8 cellular contexts compared by ENCODE assay signal in the genomic region with DNA sequence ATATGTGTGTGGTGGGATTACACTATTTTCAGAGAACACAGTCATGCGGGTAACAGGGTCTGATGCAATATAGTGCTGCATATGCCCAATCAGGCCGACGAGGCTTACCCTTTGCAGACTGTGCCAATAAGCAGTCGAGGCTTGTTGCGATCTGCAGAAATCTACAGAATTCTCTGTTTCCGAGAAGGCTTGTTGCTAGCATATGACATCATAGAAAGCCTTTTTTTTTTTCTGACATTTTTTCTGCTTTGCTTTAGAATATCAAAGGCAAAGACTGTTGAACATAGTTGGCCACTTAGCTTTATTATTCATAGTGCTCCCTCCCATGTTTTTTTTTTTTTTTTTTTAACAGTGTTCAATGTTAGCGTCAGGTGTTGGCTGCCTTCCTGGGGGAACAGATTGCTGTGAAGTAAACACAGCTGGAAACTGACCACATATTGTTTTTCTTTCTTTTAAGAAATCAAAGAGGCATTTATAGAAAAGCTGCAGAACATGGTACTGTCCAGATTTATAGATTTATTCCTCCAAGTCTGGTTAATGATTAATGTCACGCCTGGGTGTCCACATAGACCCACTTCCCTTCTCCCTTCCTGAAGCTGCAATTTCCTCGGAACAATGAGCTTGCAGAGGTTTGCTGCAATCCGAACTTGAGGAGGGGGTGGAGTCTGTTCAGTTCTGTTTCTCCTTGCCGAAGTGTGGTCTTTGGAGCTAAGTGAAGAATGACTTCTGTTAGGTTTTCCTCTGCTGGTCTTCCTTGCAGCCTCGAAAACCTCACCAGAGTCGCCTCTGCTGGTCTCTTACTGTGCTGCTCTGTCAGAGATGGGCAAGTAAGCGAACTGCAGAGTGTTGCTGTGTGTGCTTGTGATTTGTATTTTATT.
A peak's percentile ranks its signal among the peaks of the same experiment; 100 is the strongest.
DNase-seq lines count a peak whose midpoint lies in the region; ATAC-seq and TF ChIP-seq lines count a peak whose summit lies in the region.

No MANE protein-coding gene starts in this region.

- H3K27ac Mint-ChIP-seq in activated naive CD8-positive, alpha-beta T cell, result peak overlapping the region; percentile 5

- peaks cover 7% of the 10 kb centered on the region for H3K36me3 Mint-ChIP-seq in activated naive CD8-positive, alpha-beta T cell

- TF ChIP-seq RAD21 in Ishikawa (IDR thresholded peaks at IDR 0.05; ENCODE audit: low read depth), result no peak

- H3K4me3 ChIP-seq in GM12875 (ENCODE audit: low read depth, low read length) (peak overlapping the region; percentile 5), left ventricle myocardium inferior (peak overlapping the region; percentile 43), psoas muscle (peak overlapping the region; percentile 64)

- H3K4me1 ChIP-seq in left ventricle myocardium inferior (peaks cover 35% of the 10 kb centered on the region), psoas muscle (peaks cover 68% of the 10 kb centered on the region)

- H3K9me3 Mint-ChIP-seq in activated naive CD8-positive, alpha-beta T cell (ENCODE audit: low read depth), result no peaks in the 10 kb centered on the region

- WGBS in psoas muscle, 3 donors, result 8 to 14% (median 9%) methylated on average over 14 of the region's 14 CpGs

- H3K4me1 Mint-ChIP-seq in activated naive CD8-positive, alpha-beta T cell (ENCODE audit: low read depth), result peaks cover 38% of the 10 kb centered on the region

- H3K27me3 ChIP-seq in left ventricle myocardium inferior (ENCODE audit: low read depth), result no peaks in the 10 kb centered on the region
- H3K27me3 ChIP-seq in psoas muscle (ENCODE audit: insufficient read depth in 3 of 3, low read length in 2 of 3), result no peaks in the 10 kb centered on the region

- no peak for TF ChIP-seq CTCF in GM12875 (IDR thresholded peaks at IDR 0.05; ENCODE audit: borderline replicate concordance, insufficient read depth, low read depth, low read length)
- TF ChIP-seq CTCF in left ventricle myocardium inferior (IDR thresholded peaks at IDR 0.05; ENCODE audit: borderline replicate concordance), result no peak
- TF ChIP-seq CTCF in psoas muscle (IDR thresholded peaks at IDR 0.05), result no peak

- DNase-seq in left ventricle myocardium inferior (no peak), psoas muscle (peak in 1 of 2 donors; percentile 34)
- no peak for DNase-seq in stimulated activated CD4-positive, alpha-beta T cell treated with anti-CD3 and anti-CD28 coated beads, Interleukin-12 subunit alpha, Interleukin-12 subunit beta, amount 100 ng/mL, for 4 hours

- H3K27ac ChIP-seq in left ventricle myocardium inferior (replicated peaks) (peak overlapping the region; percentile 60), psoas muscle (peak overlapping the region; percentile 87)

- ATAC-seq in psoas muscle, result peak; percentile 67 to 81 (median 75)
- no peak for ATAC-seq in activated CD4-positive, CD25-positive, alpha-beta regulatory T cell treated with anti-CD3 and anti-CD28 coated beads, Interleukin-2, amount 50 U/mL, for 24 hours
- no peak for ATAC-seq in GM19023 (IDR thresholded peaks at IDR 0.05; ENCODE audit: unreplicated experiment)

- H3K36me3 ChIP-seq in left ventricle myocardium inferior, result no peaks in the 10 kb centered on the region
- H3K36me3 ChIP-seq in psoas muscle (ENCODE audit: insufficient read depth in 1 of 2, low read depth in 1 of 2), result no peaks in the 10 kb centered on the region

- no peaks in the 10 kb centered on the region for H3K27me3 Mint-ChIP-seq in activated naive CD8-positive, alpha-beta T cell

- no peak for TF ChIP-seq EP300 in Ishikawa (IDR thresholded peaks at IDR 0.05; ENCODE audit: borderline replicate concordance)

- H3K4me3 Mint-ChIP-seq in activated naive CD8-positive, alpha-beta T cell, result no peak overlapping the region

- H3K9me3 ChIP-seq in left ventricle myocardium inferior (replicated peaks) (no peaks in the 10 kb centered on the region), psoas muscle (no peaks in the 10 kb centered on the region)

- intact Hi-C loops in left ventricle myocardium inferior (cut with micrococcal nuclease), result no loop called here
- intact Hi-C loops in psoas muscle (cut with DNase I), result loop anchor here (2.0 to 10.0 kb wide), 5 partner anchors 15 to 165 kb away; no protein-coding TSS in a partner anchor

TF ChIP-seq in Ishikawa, 13 proteins besides CTCF, POLR2A, EP300 and RAD21:
- TF ChIP-seq EGR1 (IDR thresholded peaks at IDR 0.05) (no peak), ZBTB7A (IDR thresholded peaks at IDR 0.05; ENCODE audit: low read depth) (no peak), TEAD4 (IDR thresholded peaks at IDR 0.05) (no peak), TCF12 (IDR thresholded peaks at IDR 0.05; ENCODE audit: low read depth) (no peak), YY1 (IDR thresholded peaks at IDR 0.05; ENCODE audit: low read depth) (no peak), CEBPB (IDR thresholded peaks at IDR 0.05) (0 out of 2 replicates have a peak, but pooled peaks have one; percentile 35), NFIC (IDR thresholded peaks at IDR 0.05) (0 out of 2 replicates have a peak, but pooled peaks have one; percentile 15), TAF1 (IDR thresholded peaks at IDR 0.05; ENCODE audit: low read depth) (no peak)
- TF ChIP-seq, protein P1, sequence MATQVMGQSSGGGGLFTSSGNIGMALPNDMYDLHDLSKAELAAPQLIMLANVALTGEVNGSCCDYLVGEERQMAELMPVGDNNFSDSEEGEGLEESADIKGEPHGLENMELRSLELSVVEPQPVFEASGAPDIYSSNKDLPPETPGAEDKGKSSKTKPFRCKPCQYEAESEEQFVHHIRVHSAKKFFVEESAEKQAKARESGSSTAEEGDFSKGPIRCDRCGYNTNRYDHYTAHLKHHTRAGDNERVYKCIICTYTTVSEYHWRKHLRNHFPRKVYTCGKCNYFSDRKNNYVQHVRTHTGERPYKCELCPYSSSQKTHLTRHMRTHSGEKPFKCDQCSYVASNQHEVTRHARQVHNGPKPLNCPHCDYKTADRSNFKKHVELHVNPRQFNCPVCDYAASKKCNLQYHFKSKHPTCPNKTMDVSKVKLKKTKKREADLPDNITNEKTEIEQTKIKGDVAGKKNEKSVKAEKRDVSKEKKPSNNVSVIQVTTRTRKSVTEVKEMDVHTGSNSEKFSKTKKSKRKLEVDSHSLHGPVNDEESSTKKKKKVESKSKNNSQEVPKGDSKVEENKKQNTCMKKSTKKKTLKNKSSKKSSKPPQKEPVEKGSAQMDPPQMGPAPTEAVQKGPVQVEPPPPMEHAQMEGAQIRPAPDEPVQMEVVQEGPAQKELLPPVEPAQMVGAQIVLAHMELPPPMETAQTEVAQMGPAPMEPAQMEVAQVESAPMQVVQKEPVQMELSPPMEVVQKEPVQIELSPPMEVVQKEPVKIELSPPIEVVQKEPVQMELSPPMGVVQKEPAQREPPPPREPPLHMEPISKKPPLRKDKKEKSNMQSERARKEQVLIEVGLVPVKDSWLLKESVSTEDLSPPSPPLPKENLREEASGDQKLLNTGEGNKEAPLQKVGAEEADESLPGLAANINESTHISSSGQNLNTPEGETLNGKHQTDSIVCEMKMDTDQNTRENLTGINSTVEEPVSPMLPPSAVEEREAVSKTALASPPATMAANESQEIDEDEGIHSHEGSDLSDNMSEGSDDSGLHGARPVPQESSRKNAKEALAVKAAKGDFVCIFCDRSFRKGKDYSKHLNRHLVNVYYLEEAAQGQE (IDR thresholded peaks at IDR 0.05; ENCODE audit: low read depth), result no peak
- TF ChIP-seq, protein P2, sequence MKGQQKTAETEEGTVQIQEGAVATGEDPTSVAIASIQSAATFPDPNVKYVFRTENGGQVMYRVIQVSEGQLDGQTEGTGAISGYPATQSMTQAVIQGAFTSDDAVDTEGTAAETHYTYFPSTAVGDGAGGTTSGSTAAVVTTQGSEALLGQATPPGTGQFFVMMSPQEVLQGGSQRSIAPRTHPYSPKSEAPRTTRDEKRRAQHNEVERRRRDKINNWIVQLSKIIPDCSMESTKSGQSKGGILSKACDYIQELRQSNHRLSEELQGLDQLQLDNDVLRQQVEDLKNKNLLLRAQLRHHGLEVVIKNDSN (IDR thresholded peaks at IDR 0.05), result no peak
TF ChIP-seq in Ishikawa: peak in this region for 2.

Comparison
In these comparisons a context has a peak if more than half of its experiments do, and no peak if none do; other contexts are left out.
1. H3K4me3 ChIP-seq: peak in every context shown above with its lines; median percentile 64 in psoas muscle; 43 in left ventricle myocardium inferior; 5 in GM12875.
2. ATAC-seq: peak in psoas muscle (4 of 4); none in activated CD4-positive, CD25-positive, alpha-beta regulatory T cell treated with anti-CD3 and anti-CD28 coated beads, Interleukin-2, amount 50 U/mL, for 24 hours (0 of 2) and GM19023 (single experiment).